ENCODE assay signal across 8 cellular contexts in the genomic region with DNA sequence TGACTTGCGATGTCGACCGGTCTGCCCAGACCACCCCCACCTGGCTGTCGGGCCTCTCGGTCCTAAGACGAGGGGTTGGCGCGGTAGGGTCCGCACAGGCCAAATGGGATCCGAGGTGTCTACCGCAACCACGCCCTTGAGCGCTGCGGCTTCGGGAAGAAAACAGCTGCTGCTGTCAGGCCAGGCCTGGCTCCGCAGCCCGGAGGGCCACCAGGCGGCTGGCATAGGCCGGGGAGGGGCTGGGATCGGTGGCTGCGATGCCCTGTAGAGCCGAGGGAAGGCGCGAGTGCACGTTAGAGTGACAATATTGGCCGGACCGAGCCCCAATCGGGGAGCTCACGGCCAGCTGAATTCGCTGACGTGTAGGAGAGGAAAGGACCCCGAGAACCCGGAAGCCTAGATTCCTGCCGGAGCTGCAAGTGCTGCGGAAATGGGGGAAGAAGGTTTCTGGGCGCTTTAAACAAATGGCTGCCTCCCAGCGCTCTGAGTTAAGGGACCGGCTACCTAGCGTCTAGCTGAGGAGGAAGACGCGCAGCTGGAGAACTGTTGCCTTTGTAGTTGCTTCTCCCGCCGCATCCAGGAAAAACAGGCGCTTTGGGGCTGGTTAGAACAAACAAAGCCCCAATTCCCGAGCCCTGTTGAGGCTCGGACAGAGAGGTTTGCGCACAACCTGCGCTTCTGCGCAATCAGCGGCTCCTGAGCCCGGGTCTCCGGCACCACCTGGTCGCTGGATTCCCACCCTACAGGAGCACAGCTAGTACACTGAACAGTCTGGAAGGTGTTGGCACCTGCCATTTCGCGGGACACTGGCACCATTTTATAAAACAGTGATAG. TPM values are rescaled to one million over a fixed set of nuclear protein-coding genes. Genes with fewer than 3 reads are reported as not detected.
A peak's percentile ranks its signal among the peaks of the same experiment; 100 is the strongest.
DNase-seq lines count a peak whose midpoint lies in the region; ATAC-seq and FAIRE-seq lines count a peak whose summit lies in the region.

No MANE protein-coding gene starts in this region.

- peaks cover 4 to 80% of the 10 kb centered on the region in 2 donors for H3K27me3 ChIP-seq in small intestine (ENCODE audit: control insufficient read depth in 2 of 2, insufficient read depth in 2 of 2, low read length in 2 of 2)

- H3K27ac Mint-ChIP-seq in activated T-helper 1 cell treated with anti-CD3 and anti-CD28 coated beads, Interleukin-12 subunit alpha, Interleukin-12 subunit beta, Interleukin-2, Interleukin-4 antibody, amounts not matched to agents 30 ng/mL and 10 ng/mL and 1 ng/mL, durations not matched to agents 14 hours and 24 hours and 36 hours, result peak overlapping the region; percentile 18

- peaks cover 9% of the 10 kb centered on the region for H3K36me3 Mint-ChIP-seq in activated T-helper 1 cell treated with anti-CD3 and anti-CD28 coated beads, Interleukin-12 subunit alpha, Interleukin-12 subunit beta, Interleukin-2, Interleukin-4 antibody, amounts not matched to agents 30 ng/mL and 10 ng/mL and 1 ng/mL, durations not matched to agents 14 hours and 24 hours and 36 hours (ENCODE audit: low read depth)

- H3K4me1 Mint-ChIP-seq in activated T-helper 1 cell treated with anti-CD3 and anti-CD28 coated beads, Interleukin-12 subunit alpha, Interleukin-12 subunit beta, Interleukin-2, Interleukin-4 antibody, amounts not matched to agents 30 ng/mL and 10 ng/mL and 1 ng/mL, durations not matched to agents 14 hours and 24 hours and 36 hours (ENCODE audit: low read depth), result no peaks in the 10 kb centered on the region

- WGBS in small intestine, 3 donors, result 4 to 16% (median 9%) methylated on average over 55 of the region's 55 CpGs

- no peak for ATAC-seq in GM21515 (IDR thresholded peaks at IDR 0.05; ENCODE audit: unreplicated experiment)
- ATAC-seq in GM19324 (IDR thresholded peaks at IDR 0.05; ENCODE audit: low FRiP score, unreplicated experiment), result no peak

- no peaks in the 10 kb centered on the region for H3K36me3 ChIP-seq in small intestine (ENCODE audit: control insufficient read depth in 2 of 2, insufficient read depth in 2 of 2, low read length in 2 of 2)

- H3K9me3 ChIP-seq in small intestine (ENCODE audit: control insufficient read depth, low read depth), result peaks cover 3% of the 10 kb centered on the region

- no peak for FAIRE-seq in small intestine (lab: Jason Lieb, UNC)

- H3K4me3 Mint-ChIP-seq in activated T-helper 1 cell treated with anti-CD3 and anti-CD28 coated beads, Interleukin-12 subunit alpha, Interleukin-12 subunit beta, Interleukin-2, Interleukin-4 antibody, amounts not matched to agents 30 ng/mL and 10 ng/mL and 1 ng/mL, durations not matched to agents 14 hours and 24 hours and 36 hours, result no peak overlapping the region

- peaks cover 3% of the 10 kb centered on the region for H3K9me3 Mint-ChIP-seq in activated T-helper 1 cell treated with anti-CD3 and anti-CD28 coated beads, Interleukin-12 subunit alpha, Interleukin-12 subunit beta, Interleukin-2, Interleukin-4 antibody, amounts not matched to agents 30 ng/mL and 10 ng/mL and 1 ng/mL, durations not matched to agents 14 hours and 24 hours and 36 hours

- no peak overlapping the region for H3K27ac ChIP-seq in small intestine (ENCODE audit: low read depth in 1 of 2, low read length in 1 of 2)

- H3K27me3 Mint-ChIP-seq in activated T-helper 1 cell treated with anti-CD3 and anti-CD28 coated beads, Interleukin-12 subunit alpha, Interleukin-12 subunit beta, Interleukin-2, Interleukin-4 antibody, amounts not matched to agents 30 ng/mL and 10 ng/mL and 1 ng/mL, durations not matched to agents 14 hours and 24 hours and 36 hours (ENCODE audit: insufficient read depth), result peaks cover 67% of the 10 kb centered on the region

- no peaks in the 10 kb centered on the region for H3K4me1 ChIP-seq in small intestine (ENCODE audit: control insufficient read depth in 2 of 2, insufficient read depth in 1 of 2, low read depth in 1 of 2, low read length in 1 of 2)

- DNase-seq in H4 (ENCODE audit: low spot score) (peak; percentile 63), hypothalamus (lab: John Stamatoyannopoulos, UW) (peak in 41 of 51 donors; percentile 17 to 94 (median 74)), skeletal muscle cell (ENCODE audit: low read depth) (peak; percentile 15), SKM-1 (lab: John Stamatoyannopoulos, UW; ENCODE audit: unreplicated experiment) (no peak), small intestine (no peak)
- DNase-seq in activated T-helper 1 cell treated with anti-CD3 and anti-CD28 coated beads, Interleukin-12 subunit alpha, Interleukin-12 subunit beta, Interleukin-2, Interleukin-4 antibody, amounts not matched to agents 30 ng/mL and 10 ng/mL and 1 ng/mL, durations not matched to agents 14 hours and 24 hours and 36 hours (ENCODE audit: low spot score), result no peak

- peak overlapping the region; percentile 51 for H3K4me3 ChIP-seq in skeletal muscle cell (ENCODE audit: low read depth, low read length)
- H3K4me3 ChIP-seq in small intestine (ENCODE audit: low read depth in 1 of 2, low read length in 2 of 2), result peak overlapping the region in 1 of 2 donors; percentile 6

- intact Hi-C loops in activated T-helper 1 cell treated with anti-CD3 and anti-CD28 coated beads, Interleukin-12 subunit alpha, Interleukin-12 subunit beta, Interleukin-2, Interleukin-4 antibody, amounts not matched to agents 30 ng/mL and 10 ng/mL and 1 ng/mL, durations not matched to agents 14 hours and 24 hours and 36 hours (cut with micrococcal nuclease), result no loop called here

RNA-seq across cellular contexts. Expression of a gene that starts 14.0 kb away (rescaled TPM):
- 0.21 TPM in 1 of 2 replicates, not detected in the other for total RNA-seq in H4 (2014; rRNA removed; shearing (Covaris generic))
- not detected in 2 replicates for total RNA-seq in activated T-helper 1 cell treated with anti-CD3 and anti-CD28 coated beads, Interleukin-12 subunit alpha, Interleukin-12 subunit beta, Interleukin-2, Interleukin-4 antibody, amounts not matched to agents 30 ng/mL and 10 ng/mL and 1 ng/mL, durations not matched to agents 14 hours and 24 hours and 36 hours
- not detected for polyA plus RNA-seq in small intestine

RNA-seq across cellular contexts. Expression of a gene that starts 16.9 kb away (rescaled TPM):
- 20.8 and 34.1 TPM in 2 replicates for total RNA-seq in H4 (2014; rRNA removed; shearing (Covaris generic))
- not detected in 2 replicates for total RNA-seq in activated T-helper 1 cell treated with anti-CD3 and anti-CD28 coated beads, Interleukin-12 subunit alpha, Interleukin-12 subunit beta, Interleukin-2, Interleukin-4 antibody, amounts not matched to agents 30 ng/mL and 10 ng/mL and 1 ng/mL, durations not matched to agents 14 hours and 24 hours and 36 hours
- not detected for polyA plus RNA-seq in small intestine

Comparison
In these comparisons a context has a peak if more than half of its experiments do, and no peak if none do; other contexts are left out.
1. DNase-seq: peak in H4 (single experiment), hypothalamus (41 of 51) and skeletal muscle cell (single experiment); none in activated T-helper 1 cell treated with anti-CD3 and anti-CD28 coated beads, Interleukin-12 subunit alpha, Interleukin-12 subunit beta, Interleukin-2, Interleukin-4 antibody, amounts not matched to agents 30 ng/mL and 10 ng/mL and 1 ng/mL, durations not matched to agents 14 hours and 24 hours and 36 hours (single experiment), SKM-1 (single experiment) and small intestine (single experiment).
2. RNA of a gene that starts 16.9 kb away (total RNA-seq): 20.8 to 34.1 TPM in H4; not detected in activated T-helper 1 cell treated with anti-CD3 and anti-CD28 coated beads, Interleukin-12 subunit alpha, Interleukin-12 subunit beta, Interleukin-2, Interleukin-4 antibody, amounts not matched to agents 30 ng/mL and 10 ng/mL and 1 ng/mL, durations not matched to agents 14 hours and 24 hours and 36 hours; every median in the first group is over 10 times any median in the second.